Comparison of ENCODE assay signal across 1 cellular context in genomic region chr19:16185123-16185924, GRCh38.
A peak's percentile ranks its signal among the peaks of the same experiment; 100 is the strongest.
TF ChIP-seq lines count a peak whose summit lies in the region.

Gene FAM32A, plus strand, starts transcription at chr19:16185410. Its CDS starts 33 bp downstream, at chr19:16185443.

TF ChIP-seq in HepG2, 621 proteins besides CTCF, POLR2A, EP300 and RAD21 (continued from another document and continues in another):
- TF ChIP-seq GLI4 (CRISPR knock-in tag; IDR thresholded peaks at IDR 0.05; ENCODE audit: borderline replicate concordance), result no peak
- peak; percentile 97 for TF ChIP-seq GABPB1 (CRISPR knock-in tag; IDR thresholded peaks at IDR 0.05)
- TF ChIP-seq GATAD1 (CRISPR knock-in tag; IDR thresholded peaks at IDR 0.05), result peak; percentile 95
- 0 out of 2 replicates have a peak, but pooled peaks have one; percentile 28 for TF ChIP-seq TFDP2 (CRISPR knock-in tag; IDR thresholded peaks at IDR 0.05)
- no peak for TF ChIP-seq FOXA1 (IDR thresholded peaks at IDR 0.05)
- TF ChIP-seq FOXA1 (CRISPR knock-in tag; IDR thresholded peaks at IDR 0.05), result no peak
- peak; percentile 92 for TF ChIP-seq POLR2G (IDR thresholded peaks at IDR 0.05; ENCODE audit: low read depth, low read length)
- TF ChIP-seq HNRNPK (IDR thresholded peaks at IDR 0.05; ENCODE audit: low read depth, low read length, poor library complexity, severe bottlenecking), result no peak
- TF ChIP-seq GTF2F1 (IDR thresholded peaks at IDR 0.05; ENCODE audit: low read length), result no peak
- TF ChIP-seq KLF13 (CRISPR knock-in tag; IDR thresholded peaks at IDR 0.05), result no peak
- peak; percentile 30 for TF ChIP-seq XRCC5 (optimal IDR thresholded peaks at IDR 0.05; ENCODE audit: low read length)
- TF ChIP-seq TBX3 (IDR thresholded peaks at IDR 0.05; ENCODE audit: borderline replicate concordance), result no peak
- no peak for TF ChIP-seq ZNF678 (CRISPR knock-in tag; IDR thresholded peaks at IDR 0.05)
- no peak for TF ChIP-seq SNAI1 (CRISPR knock-in tag; IDR thresholded peaks at IDR 0.05; ENCODE audit: borderline replicate concordance)
- TF ChIP-seq ZNF687 (CRISPR knock-in tag; IDR thresholded peaks at IDR 0.05), result peak; percentile 62
- no peak for TF ChIP-seq RAD51 (IDR thresholded peaks at IDR 0.05; ENCODE audit: borderline replicate concordance)
- TF ChIP-seq, protein P1, sequence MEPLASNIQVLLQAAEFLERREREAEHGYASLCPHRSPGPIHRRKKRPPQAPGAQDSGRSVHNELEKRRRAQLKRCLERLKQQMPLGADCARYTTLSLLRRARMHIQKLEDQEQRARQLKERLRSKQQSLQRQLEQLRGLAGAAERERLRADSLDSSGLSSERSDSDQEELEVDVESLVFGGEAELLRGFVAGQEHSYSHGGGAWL (CRISPR knock-in tag; IDR thresholded peaks at IDR 0.05), result peak; percentile 53
- TF ChIP-seq, protein P2, sequence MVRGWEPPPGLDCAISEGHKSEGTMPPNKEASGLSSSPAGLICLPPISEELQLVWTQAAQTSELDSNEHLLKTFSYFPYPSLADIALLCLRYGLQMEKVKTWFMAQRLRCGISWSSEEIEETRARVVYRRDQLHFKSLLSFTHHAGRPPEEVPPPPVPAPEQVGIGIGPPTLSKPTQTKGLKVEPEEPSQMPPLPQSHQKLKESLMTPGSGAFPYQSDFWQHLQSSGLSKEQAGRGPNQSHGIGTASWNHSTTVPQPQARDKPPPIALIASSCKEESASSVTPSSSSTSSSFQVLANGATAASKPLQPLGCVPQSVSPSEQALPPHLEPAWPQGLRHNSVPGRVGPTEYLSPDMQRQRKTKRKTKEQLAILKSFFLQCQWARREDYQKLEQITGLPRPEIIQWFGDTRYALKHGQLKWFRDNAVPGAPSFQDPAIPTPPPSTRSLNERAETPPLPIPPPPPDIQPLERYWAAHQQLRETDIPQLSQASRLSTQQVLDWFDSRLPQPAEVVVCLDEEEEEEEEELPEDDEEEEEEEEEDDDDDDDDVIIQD (CRISPR knock-in tag; IDR thresholded peaks at IDR 0.05; ENCODE audit: low read depth), result peak; percentile 18; the same call in 1 of the 2 replicates
- no peak for TF ChIP-seq ZBTB1 (CRISPR knock-in tag; IDR thresholded peaks at IDR 0.05; ENCODE audit: borderline replicate concordance)
- no peak for TF ChIP-seq MBNL3 (CRISPR knock-in tag; conservative IDR thresholded peaks at IDR 0.05)
- TF ChIP-seq WIZ (CRISPR knock-in tag; IDR thresholded peaks at IDR 0.05), result no peak
- no peak for TF ChIP-seq FLYWCH1 (CRISPR knock-in tag; IDR thresholded peaks at IDR 0.05)
- no peak for TF ChIP-seq REXO4 (CRISPR knock-in tag; IDR thresholded peaks at IDR 0.05; ENCODE audit: borderline replicate concordance)
- TF ChIP-seq NBN (conservative IDR thresholded peaks at IDR 0.05), result no peak
- no peak for TF ChIP-seq REL (CRISPR knock-in tag; conservative IDR thresholded peaks at IDR 0.05)
- TF ChIP-seq ZNF354B (CRISPR knock-in tag; IDR thresholded peaks at IDR 0.05), result no peak
- TF ChIP-seq GFI1 (CRISPR knock-in tag; IDR thresholded peaks at IDR 0.05; ENCODE audit: borderline replicate concordance), result no peak
- no peak for TF ChIP-seq PHF5A (CRISPR knock-in tag; IDR thresholded peaks at IDR 0.05; ENCODE audit: low read depth, unreplicated experiment)
- peak; percentile 54; the same call in 1 of the 2 replicates for TF ChIP-seq MYNN (CRISPR knock-in tag; IDR thresholded peaks at IDR 0.05; ENCODE audit: low read depth)
- TF ChIP-seq TP53 (CRISPR knock-in tag; conservative IDR thresholded peaks at IDR 0.05), result no peak
- TF ChIP-seq STAG1 (CRISPR knock-in tag; IDR thresholded peaks at IDR 0.05), result peak; percentile 35; the same call in 1 of the 2 replicates
- TF ChIP-seq TEAD3 (CRISPR knock-in tag; optimal IDR thresholded peaks at IDR 0.05; ENCODE audit: borderline replicate concordance), result peak; percentile 38
- TF ChIP-seq AKAP8 (CRISPR knock-in tag; IDR thresholded peaks at IDR 0.05), result no peak
- TF ChIP-seq, protein P3, sequence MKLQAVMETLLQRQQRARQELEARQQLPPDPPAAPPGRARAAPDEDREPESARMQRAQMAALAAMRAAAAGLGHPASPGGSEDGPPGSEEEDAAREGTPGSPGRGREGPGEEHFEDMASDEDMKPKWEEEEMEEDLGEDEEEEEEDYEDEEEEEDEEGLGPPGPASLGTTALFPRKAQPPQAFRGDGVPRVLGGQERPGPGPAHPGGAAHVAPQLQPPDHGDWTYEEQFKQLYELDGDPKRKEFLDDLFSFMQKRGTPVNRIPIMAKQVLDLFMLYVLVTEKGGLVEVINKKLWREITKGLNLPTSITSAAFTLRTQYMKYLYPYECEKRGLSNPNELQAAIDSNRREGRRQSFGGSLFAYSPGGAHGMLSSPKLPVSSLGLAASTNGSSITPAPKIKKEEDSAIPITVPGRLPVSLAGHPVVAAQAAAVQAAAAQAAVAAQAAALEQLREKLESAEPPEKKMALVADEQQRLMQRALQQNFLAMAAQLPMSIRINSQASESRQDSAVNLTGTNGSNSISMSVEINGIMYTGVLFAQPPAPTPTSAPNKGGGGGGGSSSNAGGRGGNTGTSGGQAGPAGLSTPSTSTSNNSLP (IDR thresholded peaks at IDR 0.05; ENCODE audit: low read depth, low read length), result no peak
- TF ChIP-seq PAX8 (CRISPR knock-in tag; IDR thresholded peaks at IDR 0.05; ENCODE audit: borderline replicate concordance), result no peak
- peak; percentile 28; the same call in 1 of the 2 replicates for TF ChIP-seq ZNF275 (CRISPR knock-in tag; IDR thresholded peaks at IDR 0.05; ENCODE audit: borderline replicate concordance)
- 0 out of 2 replicates have a peak, but pooled peaks have one; percentile 29 for TF ChIP-seq ZNF20 (CRISPR knock-in tag; IDR thresholded peaks at IDR 0.05)
- TF ChIP-seq ZNF572 (CRISPR knock-in tag; IDR thresholded peaks at IDR 0.05), result no peak
- TF ChIP-seq, protein P4, sequence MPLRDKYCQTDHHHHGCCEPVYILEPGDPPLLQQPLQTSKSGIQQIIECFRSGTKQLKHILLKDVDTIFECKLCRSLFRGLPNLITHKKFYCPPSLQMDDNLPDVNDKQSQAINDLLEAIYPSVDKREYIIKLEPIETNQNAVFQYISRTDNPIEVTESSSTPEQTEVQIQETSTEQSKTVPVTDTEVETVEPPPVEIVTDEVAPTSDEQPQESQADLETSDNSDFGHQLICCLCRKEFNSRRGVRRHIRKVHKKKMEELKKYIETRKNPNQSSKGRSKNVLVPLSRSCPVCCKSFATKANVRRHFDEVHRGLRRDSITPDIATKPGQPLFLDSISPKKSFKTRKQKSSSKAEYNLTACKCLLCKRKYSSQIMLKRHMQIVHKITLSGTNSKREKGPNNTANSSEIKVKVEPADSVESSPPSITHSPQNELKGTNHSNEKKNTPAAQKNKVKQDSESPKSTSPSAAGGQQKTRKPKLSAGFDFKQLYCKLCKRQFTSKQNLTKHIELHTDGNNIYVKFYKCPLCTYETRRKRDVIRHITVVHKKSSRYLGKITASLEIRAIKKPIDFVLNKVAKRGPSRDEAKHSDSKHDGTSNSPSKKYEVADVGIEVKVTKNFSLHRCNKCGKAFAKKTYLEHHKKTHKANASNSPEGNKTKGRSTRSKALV (CRISPR knock-in tag; IDR thresholded peaks at IDR 0.05), result no peak
- 0 out of 2 replicates have a peak, but pooled peaks have one; percentile 41 for TF ChIP-seq ZNF703 (CRISPR knock-in tag; IDR thresholded peaks at IDR 0.05; ENCODE audit: borderline replicate concordance)
- no peak for TF ChIP-seq ZNF562 (CRISPR knock-in tag; IDR thresholded peaks at IDR 0.05; ENCODE audit: borderline replicate concordance)
- TF ChIP-seq CHCHD3 (CRISPR knock-in tag; IDR thresholded peaks at IDR 0.05), result no peak
- no peak for TF ChIP-seq ZNF883 (CRISPR knock-in tag; IDR thresholded peaks at IDR 0.05; ENCODE audit: not compliant biosample characterization)
- TF ChIP-seq MAFG (CRISPR knock-in tag; IDR thresholded peaks at IDR 0.05), result no peak
- no peak for TF ChIP-seq ATRX (CRISPR knock-in tag; IDR thresholded peaks at IDR 0.05; ENCODE audit: borderline replicate concordance)
- TF ChIP-seq FOSL2 (CRISPR knock-in tag; IDR thresholded peaks at IDR 0.05), result no peak
- TF ChIP-seq ZNF747 (CRISPR knock-in tag; IDR thresholded peaks at IDR 0.05; ENCODE audit: borderline replicate concordance), result no peak
- no peak for TF ChIP-seq BHLHE40 (IDR thresholded peaks at IDR 0.05; ENCODE audit: low read length)
- TF ChIP-seq TAF15 (IDR thresholded peaks at IDR 0.05; ENCODE audit: low read depth, low read length, poor library complexity, severe bottlenecking), result no peak
- TF ChIP-seq, protein P5, sequence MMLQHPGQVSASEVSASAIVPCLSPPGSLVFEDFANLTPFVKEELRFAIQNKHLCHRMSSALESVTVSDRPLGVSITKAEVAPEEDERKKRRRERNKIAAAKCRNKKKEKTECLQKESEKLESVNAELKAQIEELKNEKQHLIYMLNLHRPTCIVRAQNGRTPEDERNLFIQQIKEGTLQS (CRISPR knock-in tag; IDR thresholded peaks at IDR 0.05), result no peak
- TF ChIP-seq, protein P6, sequence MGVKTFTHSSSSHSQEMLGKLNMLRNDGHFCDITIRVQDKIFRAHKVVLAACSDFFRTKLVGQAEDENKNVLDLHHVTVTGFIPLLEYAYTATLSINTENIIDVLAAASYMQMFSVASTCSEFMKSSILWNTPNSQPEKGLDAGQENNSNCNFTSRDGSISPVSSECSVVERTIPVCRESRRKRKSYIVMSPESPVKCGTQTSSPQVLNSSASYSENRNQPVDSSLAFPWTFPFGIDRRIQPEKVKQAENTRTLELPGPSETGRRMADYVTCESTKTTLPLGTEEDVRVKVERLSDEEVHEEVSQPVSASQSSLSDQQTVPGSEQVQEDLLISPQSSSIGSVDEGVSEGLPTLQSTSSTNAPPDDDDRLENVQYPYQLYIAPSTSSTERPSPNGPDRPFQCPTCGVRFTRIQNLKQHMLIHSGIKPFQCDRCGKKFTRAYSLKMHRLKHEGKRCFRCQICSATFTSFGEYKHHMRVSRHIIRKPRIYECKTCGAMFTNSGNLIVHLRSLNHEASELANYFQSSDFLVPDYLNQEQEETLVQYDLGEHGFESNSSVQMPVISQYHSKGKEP (CRISPR knock-in tag; IDR thresholded peaks at IDR 0.05), result no peak
- TF ChIP-seq ELF4 (CRISPR knock-in tag; IDR thresholded peaks at IDR 0.05; ENCODE audit: borderline replicate concordance), result peak; percentile 94
- no peak; the same call in 1 of the 2 replicates for TF ChIP-seq ZNF614 (CRISPR knock-in tag; IDR thresholded peaks at IDR 0.05; ENCODE audit: borderline replicate concordance)
- 0 out of 2 replicates have a peak, but pooled peaks have one; percentile 31 for TF ChIP-seq REPIN1 (CRISPR knock-in tag; IDR thresholded peaks at IDR 0.05; ENCODE audit: borderline replicate concordance, low read depth)
- TF ChIP-seq HOXA3 (CRISPR knock-in tag; IDR thresholded peaks at IDR 0.05), result peak; percentile 48
- TF ChIP-seq NPAS2 (CRISPR knock-in tag; IDR thresholded peaks at IDR 0.05; ENCODE audit: borderline replicate concordance), result no peak
- no peak for TF ChIP-seq ZNF672 (CRISPR knock-in tag; IDR thresholded peaks at IDR 0.05)
- no peak for TF ChIP-seq ZNF44 (CRISPR knock-in tag; IDR thresholded peaks at IDR 0.05)
- peak; percentile 77; the same call in 1 of the 2 replicates for TF ChIP-seq SIN3B (IDR thresholded peaks at IDR 0.05; ENCODE audit: low read length)
- no peak; the same call in 1 of the 2 replicates for TF ChIP-seq SMAD3 (CRISPR knock-in tag; IDR thresholded peaks at IDR 0.05)
- peak; percentile 81 for TF ChIP-seq POLR2AphosphoS5 (IDR thresholded peaks at IDR 0.05; ENCODE audit: low read depth, low read length)
- no peak for TF ChIP-seq SCMH1 (CRISPR knock-in tag; IDR thresholded peaks at IDR 0.05; ENCODE audit: borderline replicate concordance)
- TF ChIP-seq ZNF335 (CRISPR knock-in tag; IDR thresholded peaks at IDR 0.05), result no peak
- peak; percentile 37; the same call in 1 of the 2 replicates for TF ChIP-seq KDM5B (CRISPR knock-in tag; IDR thresholded peaks at IDR 0.05; ENCODE audit: borderline replicate concordance)
- TF ChIP-seq SIX4 (CRISPR knock-in tag; IDR thresholded peaks at IDR 0.05), result no peak
- no peak for TF ChIP-seq RBAK (CRISPR knock-in tag; IDR thresholded peaks at IDR 0.05)
